Comparison of ENCODE assay signal across 9 cellular contexts in the genomic region with DNA sequence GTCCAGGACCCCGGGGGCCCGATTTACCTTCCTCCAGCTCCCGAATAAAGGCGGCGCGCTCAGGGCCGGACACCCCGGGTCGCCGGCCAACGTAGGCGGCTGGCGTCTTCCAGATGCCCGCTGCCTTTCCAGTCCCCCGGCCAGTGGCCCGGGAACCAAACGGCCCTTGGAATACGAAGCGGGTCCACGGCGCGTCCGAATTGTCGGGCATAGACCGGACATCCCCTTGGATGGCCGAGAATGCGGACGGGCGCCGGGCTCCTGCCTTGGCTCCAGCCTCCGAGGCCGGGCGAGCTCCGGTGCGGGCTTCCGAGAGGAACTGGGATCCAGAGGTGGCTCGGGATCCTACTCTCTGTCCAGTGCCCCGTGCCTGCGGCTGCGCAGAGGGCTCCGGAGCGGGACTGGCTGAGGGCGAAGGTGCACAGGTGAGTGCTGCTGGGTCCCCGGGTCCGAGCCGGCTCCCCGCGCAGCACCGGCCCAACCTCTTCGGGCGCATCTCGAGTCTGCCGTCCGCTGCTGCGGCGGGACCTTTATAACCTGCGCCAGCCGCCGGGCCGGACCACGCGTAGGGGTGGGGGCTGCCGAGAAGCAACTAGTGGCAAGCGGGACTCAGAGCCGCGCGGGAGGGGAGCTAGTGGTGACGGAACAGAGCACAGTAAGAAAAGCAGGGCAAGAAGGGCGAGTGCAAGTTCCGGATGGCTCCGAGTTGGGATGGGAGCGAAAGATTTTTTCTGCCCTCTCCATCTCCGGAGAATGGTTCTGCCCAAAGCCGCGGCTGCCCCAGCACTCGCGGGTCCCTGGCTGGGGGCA. TPM values are rescaled to one million over a fixed set of nuclear protein-coding genes. Genes with fewer than 3 reads are reported as not detected.
DNase-seq lines count a peak whose midpoint lies in the region; ATAC-seq and TF ChIP-seq lines count a peak whose summit lies in the region.
"Had no signal": no experiment of that assay in that cellular context is flagged by ENCODE, and none has a peak within 500 bp of the region (broad histone marks: within the 10 kb centered on the region; RNA-seq: fewer than 3 reads in every experiment).

A gene with protein sequence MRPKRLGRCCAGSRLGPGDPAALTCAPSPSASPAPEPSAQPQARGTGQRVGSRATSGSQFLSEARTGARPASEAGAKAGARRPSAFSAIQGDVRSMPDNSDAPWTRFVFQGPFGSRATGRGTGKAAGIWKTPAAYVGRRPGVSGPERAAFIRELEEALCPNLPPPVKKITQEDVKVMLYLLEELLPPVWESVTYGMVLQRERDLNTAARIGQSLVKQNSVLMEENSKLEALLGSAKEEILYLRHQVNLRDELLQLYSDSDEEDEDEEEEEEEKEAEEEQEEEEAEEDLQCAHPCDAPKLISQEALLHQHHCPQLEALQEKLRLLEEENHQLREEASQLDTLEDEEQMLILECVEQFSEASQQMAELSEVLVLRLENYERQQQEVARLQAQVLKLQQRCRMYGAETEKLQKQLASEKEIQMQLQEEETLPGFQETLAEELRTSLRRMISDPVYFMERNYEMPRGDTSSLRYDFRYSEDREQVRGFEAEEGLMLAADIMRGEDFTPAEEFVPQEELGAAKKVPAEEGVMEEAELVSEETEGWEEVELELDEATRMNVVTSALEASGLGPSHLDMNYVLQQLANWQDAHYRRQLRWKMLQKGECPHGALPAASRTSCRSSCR (minus strand): TSS at position 505 of the 810 bp plus-strand sequence. CDS start 9 bp downstream, at position 496.

- H3K27me3 ChIP-seq in ACC112 (ENCODE audit: insufficient read depth, low read length) (peaks cover 71% of the 10 kb centered on the region), ovary (no peaks in the 10 kb centered on the region)

- H3K36me3 Mint-ChIP-seq in activated T-cell treated with anti-CD3 and anti-CD28 coated beads, Interleukin-2, amount 50 U/mL, for 4 hours (ENCODE audit: insufficient read depth) = no peaks in the 10 kb centered on the region

- no peaks in the 10 kb centered on the region for H3K9me3 ChIP-seq in ovary

- DNase-seq in HEK293T (ENCODE audit: extremely low spot score) (peak; percentile 83), germinal center (ENCODE audit: low spot score) (peak; percentile 36), ovary (peak in 3 of 5 donors; percentile 32 to 59 (median 55)), mesenteric fat pad (ENCODE audit: low spot score) (no peak)
- DNase-seq in activated T-cell treated with anti-CD3 and anti-CD28 coated beads, Interleukin-2, amount 50 U/mL, for 4 hours = no peak

- POLR2A ChIA-PET in HEK293T (lab: Yijun Ruan, JAX) = interaction anchor here (0.6 to 3.9 kb wide), 17 partner anchors 20 to 233 kb away, joined by 3 to 24 read pairs (median 3); a partner anchor contains a TSS

- no peaks in the 10 kb centered on the region for H3K79me2 ChIP-seq in ACC112 (ENCODE audit: control insufficient read depth, insufficient read depth, low read length, unreplicated experiment)

- H3K9me3 Mint-ChIP-seq in activated T-cell treated with anti-CD3 and anti-CD28 coated beads, Interleukin-2, amount 50 U/mL, for 4 hours = no peaks in the 10 kb centered on the region
- H3K9me3 Mint-ChIP-seq: dendritic cell treated with granulocyte-macrophage colony-stimulating factor and Interleukin-4, amounts not matched to agents 40 ng/mL and 50 ng/mL, for 4 days had no signal

- peaks cover 52% of the 10 kb centered on the region for H3K27me3 Mint-ChIP-seq in activated T-cell treated with anti-CD3 and anti-CD28 coated beads, Interleukin-2, amount 50 U/mL, for 4 hours (ENCODE audit: low read depth)

- peaks cover 7% of the 10 kb centered on the region for H3K4me1 Mint-ChIP-seq in activated T-cell treated with anti-CD3 and anti-CD28 coated beads, Interleukin-2, amount 50 U/mL, for 4 hours (ENCODE audit: low read depth)

- peak within 1 kb of the TSS; percentile 73 for H2AFZ ChIP-seq in ACC112 (ENCODE audit: low read length, unreplicated experiment)

- H3K4me1 ChIP-seq in ACC112 (ENCODE audit: control insufficient read depth, insufficient read depth, low read length, unreplicated experiment) (peaks cover 6% of the 10 kb centered on the region), ovary (ENCODE audit: insufficient read depth) (peaks cover 4% of the 10 kb centered on the region)

- no peak within 1 kb of the TSS for H3K4me3 Mint-ChIP-seq in activated T-cell treated with anti-CD3 and anti-CD28 coated beads, Interleukin-2, amount 50 U/mL, for 4 hours
- H3K4me3 Mint-ChIP-seq: dendritic cell treated with granulocyte-macrophage colony-stimulating factor and Interleukin-4, amounts not matched to agents 40 ng/mL and 50 ng/mL, for 4 days had no signal

- no peak for TF ChIP-seq EP300 in ovary (IDR thresholded peaks at IDR 0.05)

- CTCF ChIA-PET in HEK293T (lab: Yijun Ruan, JAX) = interaction anchor here (1.0 to 1.6 kb wide), 2 partner anchors 38 to 77 kb away, joined by 4 to 5 read pairs; a partner anchor contains a TSS

- peak; percentile 20 for TF ChIP-seq POLR2A in ovary (IDR thresholded peaks at IDR 0.05)

- no peaks in the 10 kb centered on the region for H3K36me3 ChIP-seq in ACC112 (ENCODE audit: insufficient read depth, low read length)
- no peaks in the 10 kb centered on the region for H3K36me3 ChIP-seq in ovary

- intact Hi-C loops in ovary (cut with DNase I) = no loop called here

- no peak for TF ChIP-seq CTCF in ovary (IDR thresholded peaks at IDR 0.05)

- H3K27ac ChIP-seq in ACC112 (ENCODE audit: low read depth, low read length) (no peak within 1 kb of the TSS), ovary (no peak within 1 kb of the TSS)

- H3K4me3 ChIP-seq in ACC112 (ENCODE audit: low read depth, low read length) (peak within 1 kb of the TSS; percentile 66), ovary (peak within 1 kb of the TSS; percentile 36)

- peak; percentile 7 to 10 for ATAC-seq in activated T-cell treated with anti-CD3 and anti-CD28 coated beads, Interleukin-2, amount 50 U/mL, for 4 hours
- no peak for ATAC-seq in GM18498 (IDR thresholded peaks at IDR 0.05; ENCODE audit: unreplicated experiment)
- ATAC-seq in GM21390 (IDR thresholded peaks at IDR 0.05; ENCODE audit: unreplicated experiment) = no peak

- 0 to 1% (median 0%) methylated on average over 45 to 77 of the region's 77 CpGs for WGBS in ovary, 3 donors

TF ChIP-seq in HEK293T, 16 proteins besides CTCF, POLR2A, EP300 and RAD21:
- TF ChIP-seq ARNT (IDR thresholded peaks at IDR 0.05) (no peak), ELF4 (IDR thresholded peaks at IDR 0.05) (no peak; the same call in 1 of the 2 replicates), SUZ12 (IDR thresholded peaks at IDR 0.05) (no peak), TARDBP (IDR thresholded peaks at IDR 0.05) (no peak), LEF1 (IDR thresholded peaks at IDR 0.05; ENCODE audit: borderline replicate concordance) (no peak), HDGF (IDR thresholded peaks at IDR 0.05; ENCODE audit: borderline replicate concordance) (no peak), L3MBTL2 (conservative IDR thresholded peaks at IDR 0.05) (no peak), FOXM1 (IDR thresholded peaks at IDR 0.05; ENCODE audit: borderline replicate concordance) (no peak), NFRKB (IDR thresholded peaks at IDR 0.05) (no peak), FOXA1 (IDR thresholded peaks at IDR 0.05) (no peak), SP1 (IDR thresholded peaks at IDR 0.05) (no peak), BHLHE40 (IDR thresholded peaks at IDR 0.05; ENCODE audit: borderline replicate concordance) (peak; percentile 93), CTBP1 (IDR thresholded peaks at IDR 0.05; ENCODE audit: borderline replicate concordance) (peak; percentile 66; the same call in 1 of the 2 replicates)
- TF ChIP-seq, protein P1, sequence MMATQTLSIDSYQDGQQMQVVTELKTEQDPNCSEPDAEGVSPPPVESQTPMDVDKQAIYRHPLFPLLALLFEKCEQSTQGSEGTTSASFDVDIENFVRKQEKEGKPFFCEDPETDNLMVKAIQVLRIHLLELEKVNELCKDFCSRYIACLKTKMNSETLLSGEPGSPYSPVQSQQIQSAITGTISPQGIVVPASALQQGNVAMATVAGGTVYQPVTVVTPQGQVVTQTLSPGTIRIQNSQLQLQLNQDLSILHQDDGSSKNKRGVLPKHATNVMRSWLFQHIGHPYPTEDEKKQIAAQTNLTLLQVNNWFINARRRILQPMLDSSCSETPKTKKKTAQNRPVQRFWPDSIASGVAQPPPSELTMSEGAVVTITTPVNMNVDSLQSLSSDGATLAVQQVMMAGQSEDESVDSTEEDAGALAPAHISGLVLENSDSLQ (IDR thresholded peaks at IDR 0.05) = no peak

RNA-seq across cellular contexts. Expression of the gene that starts here (rescaled TPM):
- total RNA-seq in activated T-cell treated with anti-CD3 and anti-CD28 coated beads, Interleukin-2, amount 50 U/mL, for 4 hours = under 1 TPM in 1 of 3 donors, not detected in 2; 0.18 TPM
- total RNA-seq in ovary (1 to 10 TPM in 2 of 7 donors, under 1 TPM in 5; 0.12 to 1.5 (median 0.56) TPM), mesenteric fat pad (0.13 TPM)
- under 1 TPM; 0.17 to 0.85 TPM for polyA plus RNA-seq in ovary

Comparison
In these comparisons a context has a peak if more than half of its experiments do, and no peak if none do; other contexts are left out.
1. Peak in ATAC-seq in activated T-cell treated with anti-CD3 and anti-CD28 coated beads, Interleukin-2, amount 50 U/mL, for 4 hours; RNA of the gene not detected or under 1 TPM.
2. DNase-seq: peak in HEK293T (single experiment), germinal center (single experiment) and ovary (3 of 5); none in activated T-cell treated with anti-CD3 and anti-CD28 coated beads, Interleukin-2, amount 50 U/mL, for 4 hours (single experiment) and mesenteric fat pad (single experiment).